12 cellular contexts compared by ENCODE assay signal in genomic region chr2:159225025-159226016, GRCh38.
DNase-seq lines count a peak whose midpoint lies in the region; ATAC-seq and TF ChIP-seq lines count a peak whose summit lies in the region.
"Had no signal": no experiment of that assay in that cellular context is flagged by ENCODE, and none has a peak within 500 bp of the region (broad histone marks: within the 10 kb centered on the region; RNA-seq: fewer than 3 reads in every experiment).

No MANE protein-coding gene starts in this region.

- H3K4me1 ChIP-seq in BLaER1 treated with 17β-estradiol and CSF1 and Interleukin-3, amounts not matched to agents 10 nM and 100 nM, result peaks cover 5 to 33% (median 16%) of the 10 kb centered on the region in 10 experiments; a peak in 17 of 20 replicates

- H3K4me3 ChIP-seq in BLaER1 treated with 17β-estradiol and CSF1 and Interleukin-3, amounts not matched to agents 10 nM and 100 nM, result no peak overlapping the region

- ATAC-seq in effector memory CD8-positive, alpha-beta T cell (replicated peaks), result no peak
- ATAC-seq in HG03520 (IDR thresholded peaks at IDR 0.05; ENCODE audit: unreplicated experiment), result no peak
- ATAC-seq in HG03095 (IDR thresholded peaks at IDR 0.05; ENCODE audit: unreplicated experiment), result no peak

- no peak overlapping the region for H3K9ac ChIP-seq in BLaER1 treated with 17β-estradiol and CSF1 and Interleukin-3, amounts not matched to agents 10 nM and 100 nM

- H3K27ac ChIP-seq in BLaER1 treated with 17β-estradiol and CSF1 and Interleukin-3, amounts not matched to agents 10 nM and 100 nM, result no peak overlapping the region; a peak in 1 of 22 replicates
- H3K27ac ChIP-seq: neutrophil had no signal

- H3K36me3 Mint-ChIP-seq in effector memory CD8-positive, alpha-beta T cell (ENCODE audit: insufficient read depth), result peaks cover 6% of the 10 kb centered on the region
- H3K36me3 Mint-ChIP-seq in mesothelial cell of epicardium, result peaks cover 57% of the 10 kb centered on the region

- H4K20me1 ChIP-seq in BLaER1 treated with 17β-estradiol and CSF1 and Interleukin-3, amounts not matched to agents 10 nM and 100 nM, result no peaks in the 10 kb centered on the region

- H3K27me3 Mint-ChIP-seq in effector memory CD8-positive, alpha-beta T cell, result no peaks in the 10 kb centered on the region
- H3K27me3 Mint-ChIP-seq in mesothelial cell of epicardium (ENCODE audit: low read depth), result no peaks in the 10 kb centered on the region

- TF ChIP-seq CTCF in mesothelial cell of epicardium (IDR thresholded peaks at IDR 0.05; ENCODE audit: unreplicated experiment), result no peak

- peak overlapping the region; percentile 53 to 62 for H3K4me3 Mint-ChIP-seq in effector memory CD8-positive, alpha-beta T cell
- H3K4me3 Mint-ChIP-seq in mesothelial cell of epicardium, result no peak overlapping the region
- H3K4me3 Mint-ChIP-seq: IgD-negative memory B cell; T-helper 1 cell treated with Interleukin-12 subunit alpha and Interleukin-12 subunit beta and Interleukin-4 antibody, amounts not matched to agents 30 μg/mL and 1 μg/mL, for 36 hours had no signal

- peak overlapping the region in 7 of 11 experiments; percentile 6 to 52 (median 26); a peak in 7 of 22 replicates for H3K4me2 ChIP-seq in BLaER1 treated with 17β-estradiol and CSF1 and Interleukin-3, amounts not matched to agents 10 nM and 100 nM

- DNase-seq in NCI-H1092 (lab: John Stamatoyannopoulos, UW) (peak; percentile 37), mesothelial cell of epicardium (ENCODE audit: low spot score in 2 of 2, unreplicated experiment in 2 of 2) (no peak), HuH-7.5 (ENCODE audit: low spot score) (no peak), kidney tubule cell (ENCODE audit: low spot score) (no peak)
- DNase-seq in effector memory CD8-positive, alpha-beta T cell, result no peak
- DNase-seq: NCI-H2171 had no signal

- H3K4me1 Mint-ChIP-seq in effector memory CD8-positive, alpha-beta T cell (ENCODE audit: low read depth in 2 of 2), result peaks cover 37 to 49% of the 10 kb centered on the region in 2 donors
- no peaks in the 10 kb centered on the region for H3K4me1 Mint-ChIP-seq in mesothelial cell of epicardium

- H3K9me3 ChIP-seq in BLaER1 treated with 17β-estradiol and CSF1 and Interleukin-3, amounts not matched to agents 10 nM and 100 nM (replicated peaks in 1 of 11), result no peaks in the 10 kb centered on the region; a peak in 1 of 22 replicates
- H3K9me3 ChIP-seq: neutrophil had no signal

- H3K36me3 ChIP-seq in BLaER1 treated with 17β-estradiol and CSF1 and Interleukin-3, amounts not matched to agents 10 nM and 100 nM, result peaks cover 6 to 12% (median 8%) of the 10 kb centered on the region in 11 experiments; a peak in 18 of 22 replicates
- H3K36me3 ChIP-seq: neutrophil had no signal

- peak overlapping the region; percentile 60 to 81 for H3K27ac Mint-ChIP-seq in effector memory CD8-positive, alpha-beta T cell
- peak overlapping the region; percentile 66 for H3K27ac Mint-ChIP-seq in mesothelial cell of epicardium
- H3K27ac Mint-ChIP-seq: IgD-negative memory B cell; T-helper 1 cell treated with Interleukin-12 subunit alpha and Interleukin-12 subunit beta and Interleukin-4 antibody, amounts not matched to agents 30 μg/mL and 1 μg/mL, for 36 hours had no signal

- H3K9me3 Mint-ChIP-seq in effector memory CD8-positive, alpha-beta T cell, result no peaks in the 10 kb centered on the region
- no peaks in the 10 kb centered on the region for H3K9me3 Mint-ChIP-seq in mesothelial cell of epicardium
- H3K9me3 Mint-ChIP-seq: IgD-negative memory B cell; T-helper 1 cell treated with Interleukin-12 subunit alpha and Interleukin-12 subunit beta and Interleukin-4 antibody, amounts not matched to agents 30 μg/mL and 1 μg/mL, for 36 hours had no signal

- H3K27me3 ChIP-seq in BLaER1 treated with 17β-estradiol and CSF1 and Interleukin-3, amounts not matched to agents 10 nM and 100 nM, result no peaks in the 10 kb centered on the region
- H3K27me3 ChIP-seq: neutrophil had no signal
